ENCODE assay signal across 2 cellular contexts in genomic region chr9:129142536-129142935, GRCh38.
TF ChIP-seq lines count a peak whose summit lies in the region.

No MANE protein-coding gene starts in this region.

TF ChIP-seq in SK-N-SH, 30 proteins besides CTCF, POLR2A, EP300 and RAD21 (continued from another document):
- TF ChIP-seq, protein P1, sequence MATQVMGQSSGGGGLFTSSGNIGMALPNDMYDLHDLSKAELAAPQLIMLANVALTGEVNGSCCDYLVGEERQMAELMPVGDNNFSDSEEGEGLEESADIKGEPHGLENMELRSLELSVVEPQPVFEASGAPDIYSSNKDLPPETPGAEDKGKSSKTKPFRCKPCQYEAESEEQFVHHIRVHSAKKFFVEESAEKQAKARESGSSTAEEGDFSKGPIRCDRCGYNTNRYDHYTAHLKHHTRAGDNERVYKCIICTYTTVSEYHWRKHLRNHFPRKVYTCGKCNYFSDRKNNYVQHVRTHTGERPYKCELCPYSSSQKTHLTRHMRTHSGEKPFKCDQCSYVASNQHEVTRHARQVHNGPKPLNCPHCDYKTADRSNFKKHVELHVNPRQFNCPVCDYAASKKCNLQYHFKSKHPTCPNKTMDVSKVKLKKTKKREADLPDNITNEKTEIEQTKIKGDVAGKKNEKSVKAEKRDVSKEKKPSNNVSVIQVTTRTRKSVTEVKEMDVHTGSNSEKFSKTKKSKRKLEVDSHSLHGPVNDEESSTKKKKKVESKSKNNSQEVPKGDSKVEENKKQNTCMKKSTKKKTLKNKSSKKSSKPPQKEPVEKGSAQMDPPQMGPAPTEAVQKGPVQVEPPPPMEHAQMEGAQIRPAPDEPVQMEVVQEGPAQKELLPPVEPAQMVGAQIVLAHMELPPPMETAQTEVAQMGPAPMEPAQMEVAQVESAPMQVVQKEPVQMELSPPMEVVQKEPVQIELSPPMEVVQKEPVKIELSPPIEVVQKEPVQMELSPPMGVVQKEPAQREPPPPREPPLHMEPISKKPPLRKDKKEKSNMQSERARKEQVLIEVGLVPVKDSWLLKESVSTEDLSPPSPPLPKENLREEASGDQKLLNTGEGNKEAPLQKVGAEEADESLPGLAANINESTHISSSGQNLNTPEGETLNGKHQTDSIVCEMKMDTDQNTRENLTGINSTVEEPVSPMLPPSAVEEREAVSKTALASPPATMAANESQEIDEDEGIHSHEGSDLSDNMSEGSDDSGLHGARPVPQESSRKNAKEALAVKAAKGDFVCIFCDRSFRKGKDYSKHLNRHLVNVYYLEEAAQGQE (IDR thresholded peaks at IDR 0.05; ENCODE audit: low read depth, low read length), result no peak
- no peak for TF ChIP-seq MXI1 (IDR thresholded peaks at IDR 0.05; ENCODE audit: low read depth, low read length)
- TF ChIP-seq MAX (IDR thresholded peaks at IDR 0.05; ENCODE audit: low read depth), result no peak
- no peak for TF ChIP-seq MEF2A (IDR thresholded peaks at IDR 0.05; ENCODE audit: borderline replicate concordance, low read depth)
- no peak for TF ChIP-seq IRF3 (IDR thresholded peaks at IDR 0.05; ENCODE audit: low read depth, low read length)
- no peak for TF ChIP-seq CHD2 (IDR thresholded peaks at IDR 0.05; ENCODE audit: low read length, partially characterized antibody)
- TF ChIP-seq TAF1 (IDR thresholded peaks at IDR 0.05; ENCODE audit: borderline replicate concordance, low read depth, low read length), result no peak
- TF ChIP-seq, protein P2, sequence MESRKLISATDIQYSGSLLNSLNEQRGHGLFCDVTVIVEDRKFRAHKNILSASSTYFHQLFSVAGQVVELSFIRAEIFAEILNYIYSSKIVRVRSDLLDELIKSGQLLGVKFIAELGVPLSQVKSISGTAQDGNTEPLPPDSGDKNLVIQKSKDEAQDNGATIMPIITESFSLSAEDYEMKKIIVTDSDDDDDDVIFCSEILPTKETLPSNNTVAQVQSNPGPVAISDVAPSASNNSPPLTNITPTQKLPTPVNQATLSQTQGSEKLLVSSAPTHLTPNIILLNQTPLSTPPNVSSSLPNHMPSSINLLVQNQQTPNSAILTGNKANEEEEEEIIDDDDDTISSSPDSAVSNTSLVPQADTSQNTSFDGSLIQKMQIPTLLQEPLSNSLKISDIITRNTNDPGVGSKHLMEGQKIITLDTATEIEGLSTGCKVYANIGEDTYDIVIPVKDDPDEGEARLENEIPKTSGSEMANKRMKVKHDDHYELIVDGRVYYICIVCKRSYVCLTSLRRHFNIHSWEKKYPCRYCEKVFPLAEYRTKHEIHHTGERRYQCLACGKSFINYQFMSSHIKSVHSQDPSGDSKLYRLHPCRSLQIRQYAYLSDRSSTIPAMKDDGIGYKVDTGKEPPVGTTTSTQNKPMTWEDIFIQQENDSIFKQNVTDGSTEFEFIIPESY (IDR thresholded peaks at IDR 0.05; ENCODE audit: borderline replicate concordance, low read depth), result no peak
- no peak for TF ChIP-seq RXRA (IDR thresholded peaks at IDR 0.05; ENCODE audit: borderline replicate concordance, low read depth)
- TF ChIP-seq GATA2 (CRISPR knock-in tag; IDR thresholded peaks at IDR 0.05), result no peak
- TF ChIP-seq NFIC (IDR thresholded peaks at IDR 0.05; ENCODE audit: borderline replicate concordance), result no peak

TF ChIP-seq in SK-N-SH treated with all-trans-retinoic acid at 6 μM for 48 hours, 23 proteins besides CTCF, POLR2A, EP300 and RAD21 (continued from another document):
- TF ChIP-seq, protein P3, sequence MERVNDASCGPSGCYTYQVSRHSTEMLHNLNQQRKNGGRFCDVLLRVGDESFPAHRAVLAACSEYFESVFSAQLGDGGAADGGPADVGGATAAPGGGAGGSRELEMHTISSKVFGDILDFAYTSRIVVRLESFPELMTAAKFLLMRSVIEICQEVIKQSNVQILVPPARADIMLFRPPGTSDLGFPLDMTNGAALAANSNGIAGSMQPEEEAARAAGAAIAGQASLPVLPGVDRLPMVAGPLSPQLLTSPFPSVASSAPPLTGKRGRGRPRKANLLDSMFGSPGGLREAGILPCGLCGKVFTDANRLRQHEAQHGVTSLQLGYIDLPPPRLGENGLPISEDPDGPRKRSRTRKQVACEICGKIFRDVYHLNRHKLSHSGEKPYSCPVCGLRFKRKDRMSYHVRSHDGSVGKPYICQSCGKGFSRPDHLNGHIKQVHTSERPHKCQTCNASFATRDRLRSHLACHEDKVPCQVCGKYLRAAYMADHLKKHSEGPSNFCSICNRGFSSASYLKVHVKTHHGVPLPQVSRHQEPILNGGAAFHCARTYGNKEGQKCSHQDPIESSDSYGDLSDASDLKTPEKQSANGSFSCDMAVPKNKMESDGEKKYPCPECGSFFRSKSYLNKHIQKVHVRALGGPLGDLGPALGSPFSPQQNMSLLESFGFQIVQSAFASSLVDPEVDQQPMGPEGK (CRISPR knock-in tag; IDR thresholded peaks at IDR 0.05; ENCODE audit: borderline replicate concordance), result no peak
- no peak for TF ChIP-seq TSHZ2 (CRISPR knock-in tag; IDR thresholded peaks at IDR 0.05)
- no peak for TF ChIP-seq POU6F1 (CRISPR knock-in tag; IDR thresholded peaks at IDR 0.05; ENCODE audit: borderline replicate concordance, low read depth)
- TF ChIP-seq ESRRG (CRISPR knock-in tag; IDR thresholded peaks at IDR 0.05), result no peak
